In genomic region chr11:23859087-23859486, GRCh38 we compare ENCODE assay signal across 22 cellular contexts.
"Had no signal": no experiment of that assay in that cellular context is flagged by ENCODE, and none has a peak within 500 bp of the region (broad histone marks: within the 10 kb centered on the region; RNA-seq: fewer than 3 reads in every experiment).

No MANE protein-coding gene starts in this region.

- DNase-seq: activated CD4-positive, alpha-beta T cell treated with anti-CD3 and anti-CD28 coated beads, Interleukin-2, amount 10 ng/mL, durations not matched to agents 24 days and 14 days; activated CD8-positive, alpha-beta memory T cell treated with anti-CD3 and anti-CD28 coated beads, Interleukin-2, amount 10 ng/mL, durations not matched to agents 7 days and 5 days; activated CD8-positive, alpha-beta T cell treated with anti-CD3 and anti-CD28 coated beads for 36 hours; activated effector memory CD4-positive, alpha-beta T cell treated with anti-CD3 and anti-CD28 coated beads, Interleukin-2, amount 50 U/mL, for 16 hours; activated naive CD4-positive, alpha-beta T cell treated with anti-CD3 and anti-CD28 coated beads, Interleukin-2, amount 10 ng/mL, durations not matched to agents 7 days and 5 days; activated naive CD8-positive, alpha-beta T cell treated with anti-CD3 and anti-CD28 coated beads, Interleukin-2, amount 50 U/mL, for 24 hours; activated T-cell treated with anti-CD3 and anti-CD28 coated beads for 4 hours; body of pancreas; cortex of kidney; endodermal cell; head of caudate nucleus; hypothalamus; midbrain; natural killer cell; retina; sigmoid colon; stimulated activated CD4-positive, alpha-beta T cell treated with anti-CD3 and anti-CD28 coated beads, Interleukin-15, amount 100 ng/mL, for 24 hours; stimulated activated CD4-positive, alpha-beta T cell treated with anti-CD3 and anti-CD28 coated beads, Interleukin-2, amount 100 ng/mL, for 48 hours; stimulated activated naive CD8-positive, alpha-beta T cell treated with anti-CD3 and anti-CD28 coated beads, Interleukin-15, Interleukin-2, amounts not matched to agents 100 U/mL and 50 U/mL, for 24 hours; upper lobe of left lung had no signal

- ATAC-seq: activated CD4-positive, CD25-positive, alpha-beta regulatory T cell treated with anti-CD3 and anti-CD28 coated beads, Interleukin-2, amount 50 U/mL, for 24 hours; activated CD8-positive, alpha-beta memory T cell treated with anti-CD3 and anti-CD28 coated beads, Interleukin-2, amount 10 ng/mL, durations not matched to agents 7 days and 5 days; activated CD8-positive, alpha-beta T cell treated with anti-CD3 and anti-CD28 coated beads for 36 hours; activated naive CD8-positive, alpha-beta T cell treated with anti-CD3 and anti-CD28 coated beads, Interleukin-2, amount 50 U/mL, for 24 hours; body of pancreas; gastroesophageal sphincter; natural killer cell; stimulated activated naive CD8-positive, alpha-beta T cell treated with anti-CD3 and anti-CD28 coated beads, Interleukin-15, Interleukin-2, amounts not matched to agents 100 U/mL and 50 U/mL, for 24 hours had no signal
